In the genomic region with DNA sequence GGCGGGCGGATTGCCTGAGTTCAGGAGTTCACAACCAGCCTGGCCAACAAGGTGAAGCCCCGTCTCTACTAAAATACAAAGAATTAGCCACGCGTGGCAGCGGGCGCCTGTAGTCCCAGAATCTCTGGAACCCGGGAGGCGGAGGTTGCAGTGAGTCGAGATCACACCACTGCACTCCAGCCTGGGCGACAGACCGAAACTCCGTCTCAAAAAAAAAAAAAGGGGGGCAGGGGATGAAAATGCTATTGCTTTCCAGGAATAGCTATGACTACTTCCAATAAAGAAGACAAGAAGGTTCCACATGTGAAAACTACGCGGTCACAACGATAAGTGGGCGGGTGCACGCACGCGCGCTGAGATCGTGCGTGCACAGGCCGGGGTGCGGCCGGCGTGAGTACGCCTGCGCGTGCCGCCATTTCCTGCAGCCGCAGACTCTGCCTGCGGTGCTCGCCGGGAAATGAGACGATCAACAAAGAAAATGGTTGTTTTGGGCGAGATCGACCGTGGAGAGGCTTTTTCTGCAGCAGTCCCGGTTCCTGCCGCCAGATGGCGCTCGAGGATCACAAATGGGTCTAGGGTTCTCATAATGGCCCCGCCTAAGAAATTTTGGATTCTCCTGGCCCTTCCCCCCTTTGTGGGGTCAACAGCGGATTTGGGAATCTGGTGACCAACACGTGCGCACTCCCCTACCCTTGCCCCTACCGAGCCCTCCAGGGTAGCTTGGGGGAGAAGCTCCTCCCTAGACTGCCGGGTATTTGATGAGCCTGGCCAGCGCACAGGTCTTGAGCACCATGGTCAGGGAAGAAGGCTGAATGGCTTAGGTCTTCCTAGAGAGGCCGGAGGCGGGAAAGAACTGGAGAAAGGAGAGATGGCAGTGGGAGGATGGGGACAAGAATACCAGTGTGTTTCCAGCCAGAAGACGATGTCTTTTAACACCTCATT, we compare ENCODE assay signal across 8 cellular contexts. TPM values are rescaled to one million over a fixed set of nuclear protein-coding genes. Genes with fewer than 3 reads are reported as not detected.
DNase-seq lines count a peak whose midpoint lies in the region; ATAC-seq lines count a peak whose summit lies in the region.

No MANE protein-coding gene starts in this region.

- peaks cover 4% of the 10 kb centered on the region for H3K4me1 ChIP-seq in CD8-positive, alpha-beta memory T cell (ENCODE audit: insufficient read depth, low read length)

- no peaks in the 10 kb centered on the region for H3K9me3 Mint-ChIP-seq in CD8-positive, alpha-beta memory T cell
- H3K9me3 Mint-ChIP-seq in effector memory CD8-positive, alpha-beta T cell: no peaks in the 10 kb centered on the region
- H3K9me3 Mint-ChIP-seq in memory B cell: no peaks in the 10 kb centered on the region

- CTCF ChIA-PET in CD8-positive, alpha-beta memory T cell (lab: Charles Lee): interaction anchor here (0.7 to 3.4 kb wide), 6 partner anchors 11 to 698 kb away, joined by 3 to 19 read pairs (median 4); no protein-coding TSS in a partner anchor

- H3K4me3 ChIP-seq in CD8-positive, alpha-beta memory T cell (ENCODE audit: low read length): no peak overlapping the region

- no peaks in the 10 kb centered on the region for H3K36me3 Mint-ChIP-seq in CD8-positive, alpha-beta memory T cell
- peaks cover 6% of the 10 kb centered on the region for H3K36me3 Mint-ChIP-seq in effector memory CD8-positive, alpha-beta T cell (ENCODE audit: insufficient read depth)
- peaks cover 2% of the 10 kb centered on the region for H3K36me3 Mint-ChIP-seq in memory B cell

- H3K4me3 Mint-ChIP-seq in CD8-positive, alpha-beta memory T cell: peak overlapping the region; percentile 70 to 88 (median 79)
- H3K4me3 Mint-ChIP-seq in effector memory CD8-positive, alpha-beta T cell: peak overlapping the region; percentile 73 to 78
- peak overlapping the region; percentile 76 for H3K4me3 Mint-ChIP-seq in memory B cell

- peak overlapping the region; percentile 54 for H3K27ac ChIP-seq in CD8-positive, alpha-beta memory T cell (ENCODE audit: low read depth, low read length)

- H3K36me3 ChIP-seq in CD8-positive, alpha-beta memory T cell (ENCODE audit: insufficient read depth, low read length): no peaks in the 10 kb centered on the region

- POLR2A ChIA-PET in CD8-positive, alpha-beta memory T cell (lab: Charles Lee): interaction anchor here (0.5 to 2.0 kb wide), 3 partner anchors 17 to 509 kb away, joined by 4 to 7 read pairs (median 5); no protein-coding TSS in a partner anchor

- ATAC-seq in GM19468 (IDR thresholded peaks at IDR 0.05; ENCODE audit: extremely low read depth, unreplicated experiment): peak; percentile 77
- ATAC-seq in effector memory CD8-positive, alpha-beta T cell (replicated peaks): peak; percentile 99
- ATAC-seq in memory B cell (ENCODE audit: low read depth): peak; percentile 94

- no peaks in the 10 kb centered on the region for H3K9me3 ChIP-seq in CD8-positive, alpha-beta memory T cell (ENCODE audit: low read length)

- H3K27me3 Mint-ChIP-seq in CD8-positive, alpha-beta memory T cell: no peaks in the 10 kb centered on the region
- H3K27me3 Mint-ChIP-seq in effector memory CD8-positive, alpha-beta T cell: no peaks in the 10 kb centered on the region
- H3K27me3 Mint-ChIP-seq in memory B cell: no peaks in the 10 kb centered on the region

- no peaks in the 10 kb centered on the region for H3K27me3 ChIP-seq in CD8-positive, alpha-beta memory T cell (ENCODE audit: insufficient read depth, low read length, poor library complexity, severe bottlenecking)

- H3K27ac Mint-ChIP-seq in CD8-positive, alpha-beta memory T cell: peak overlapping the region; percentile 84 to 96 (median 88)
- peak overlapping the region; percentile 85 to 86 for H3K27ac Mint-ChIP-seq in effector memory CD8-positive, alpha-beta T cell
- peak overlapping the region; percentile 93 for H3K27ac Mint-ChIP-seq in memory B cell

- H3K4me1 Mint-ChIP-seq in CD8-positive, alpha-beta memory T cell: peaks cover 3 to 17% (median 10%) of the 10 kb centered on the region in 3 donors
- peaks cover 0 to 6% of the 10 kb centered on the region in 2 donors for H3K4me1 Mint-ChIP-seq in effector memory CD8-positive, alpha-beta T cell (ENCODE audit: low read depth in 2 of 2)
- H3K4me1 Mint-ChIP-seq in memory B cell: peaks cover 2% of the 10 kb centered on the region

- peak; percentile 81 to 93 (median 89) for DNase-seq in CD8-positive, alpha-beta memory T cell
- DNase-seq in HT-29 (ENCODE audit: low spot score) (peak; percentile 97), NK-92 (lab: John Stamatoyannopoulos, UW; ENCODE audit: unreplicated experiment) (peak; percentile 40), memory B cell (ENCODE audit: low spot score in 2 of 2) (peak; percentile 88 to 96)
- DNase-seq in activated CD8-positive, alpha-beta memory T cell treated with anti-CD3 and anti-CD28 coated beads for 4 hours (ENCODE audit: low read depth in 2 of 2): peak; percentile 79 to 80
- peak; percentile 89 to 94 (median 90) for DNase-seq in effector memory CD8-positive, alpha-beta T cell
- peak; percentile 76 for DNase-seq in stimulated activated CD8-positive, alpha-beta memory T cell treated with anti-CD3 and anti-CD28 coated beads, Interleukin-12 subunit alpha, Interleukin-12 subunit beta, amount 100 ng/mL, for 4 hours (ENCODE audit: low read depth)

RNA-seq across cellular contexts. Expression of gene PNMA5, which starts 35.1 kb away (rescaled TPM):
- not detected for total RNA-seq in CD8-positive, alpha-beta memory T cell
- polyA plus RNA-seq in CD8-positive, alpha-beta memory T cell: not detected
- total RNA-seq in HT-29 (2014; rRNA removed; shearing (Covaris generic)): 0.10 and 0.37 TPM in 2 replicates

Comparison
In these comparisons a context has a peak if more than half of its experiments do, and no peak if none do; other contexts are left out.
1. DNase-seq: peak in every context shown above with its lines; median percentile 97 in HT-29; 92 in memory B cell; 90 in effector memory CD8-positive, alpha-beta T cell; 89 in CD8-positive, alpha-beta memory T cell; 80 in activated CD8-positive, alpha-beta memory T cell treated with anti-CD3 and anti-CD28 coated beads for 4 hours; 76 in stimulated activated CD8-positive, alpha-beta memory T cell treated with anti-CD3 and anti-CD28 coated beads, Interleukin-12 subunit alpha, Interleukin-12 subunit beta, amount 100 ng/mL, for 4 hours; 40 in NK-92.